Comparison of ENCODE assay signal across 38 cellular contexts in the genomic region with DNA sequence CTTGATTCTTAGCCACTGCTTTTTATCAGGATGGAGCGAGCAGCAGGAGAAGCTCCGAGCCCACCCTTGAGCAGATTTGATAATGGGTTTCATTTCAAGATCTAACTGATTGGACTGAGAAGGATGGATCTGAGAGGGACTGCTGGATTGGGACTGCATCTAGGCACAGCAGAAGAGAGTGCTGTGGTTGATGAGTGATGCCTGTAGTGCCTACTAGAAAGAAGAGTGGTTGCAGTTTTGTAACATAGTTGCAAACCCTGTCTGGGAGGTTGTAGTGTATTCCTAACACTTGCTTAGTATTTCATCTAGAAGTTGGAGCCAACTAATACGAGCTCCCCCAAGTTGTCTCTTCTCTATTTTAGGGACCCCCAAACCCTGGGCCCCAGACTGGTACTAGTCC.
"Had no signal": no experiment of that assay in that cellular context is flagged by ENCODE, and none has a peak within 500 bp of the region (broad histone marks: within the 10 kb centered on the region; RNA-seq: fewer than 3 reads in every experiment).

No MANE protein-coding gene starts in this region.

- ATAC-seq: activated naive CD4-positive, alpha-beta T cell treated with anti-CD3 and anti-CD28 coated beads, Interleukin-2, amount 50 U/mL, for 72 hours; activated naive CD8-positive, alpha-beta T cell treated with anti-CD3 and anti-CD28 coated beads, Interleukin-2, amount 50 U/mL, for 24 hours; activated T-cell treated with anti-CD3 and anti-CD28 coated beads, Interleukin-2, amount 50 U/mL, for 4 hours; activated T-cell treated with anti-CD3 and anti-CD28 coated beads, Interleukin-2, amount 50 U/mL, for 72 hours; activated T-helper 17 cell treated with anti-CD3 and anti-CD28 coated beads, Interleukin-2, amount 50 U/mL, for 72 hours; body of pancreas had no signal

- FAIRE-seq: astrocyte, bronchial epithelial cell had no signal

- H3K4me3 ChIP-seq: adrenal gland, ascending aorta, body of pancreas, breast epithelium, cardiac muscle cell had no signal

- H3K27ac Mint-ChIP-seq: activated naive CD4-positive, alpha-beta T cell treated with anti-CD3 and anti-CD28 coated beads for 36 hours; activated naive CD4-positive, alpha-beta T cell treated with anti-CD3 and anti-CD28 coated beads, Interleukin-2, amount 10 ng/mL, durations not matched to agents 7 days and 5 days; activated naive CD4-positive, alpha-beta T cell treated with anti-CD3 and anti-CD28 coated beads, Interleukin-2, amount 50 U/mL, for 24 hours; activated naive CD4-positive, alpha-beta T cell treated with anti-CD3 and anti-CD28 coated beads, Interleukin-2, amount 50 U/mL, for 72 hours; activated naive CD8-positive, alpha-beta T cell; activated naive CD8-positive, alpha-beta T cell treated with anti-CD3 and anti-CD28 coated beads for 36 hours; activated naive CD8-positive, alpha-beta T cell treated with anti-CD3 and anti-CD28 coated beads, Interleukin-2, amount 10 ng/mL, durations not matched to agents 7 days and 5 days; activated naive CD8-positive, alpha-beta T cell treated with anti-CD3 and anti-CD28 coated beads, Interleukin-2, amount 50 U/mL, for 24 hours; activated T-cell treated with anti-CD3 and anti-CD28 coated beads, Interleukin-2, amount 50 U/mL, for 24 hours; activated T-cell treated with anti-CD3 and anti-CD28 coated beads, Interleukin-2, amount 50 U/mL, for 72 hours; activated T-helper 1 cell treated with anti-CD3 and anti-CD28 coated beads, Interleukin-12 subunit alpha, Interleukin-12 subunit beta, Interleukin-2, Interleukin-4 antibody, amounts not matched to agents 30 ng/mL and 10 ng/mL and 1 ng/mL, durations not matched to agents 14 hours and 24 hours and 36 hours; activated T-helper 17 cell treated with anti-CD3 and anti-CD28 coated beads, Interleukin-2, amount 50 U/mL, for 72 hours; activated T-helper 2 cell treated with anti-CD3 and anti-CD28 coated beads, Interferon-gamma antibody, Interleukin-2, Interleukin-4, amounts not matched to agents 10 μg/mL and 5 μg/mL and 100 μg/mL, durations not matched to agents 14 hours and 24 hours and 36 hours; brain had no signal

- H3K27me3 ChIP-seq: adrenal gland, ascending aorta, body of pancreas, brain microvascular endothelial cell, breast epithelium had no signal

- H3K9me3 Mint-ChIP-seq: activated naive CD4-positive, alpha-beta T cell treated with anti-CD3 and anti-CD28 coated beads for 36 hours; activated naive CD4-positive, alpha-beta T cell treated with anti-CD3 and anti-CD28 coated beads, Interleukin-2, amount 10 ng/mL, durations not matched to agents 7 days and 5 days; activated naive CD4-positive, alpha-beta T cell treated with anti-CD3 and anti-CD28 coated beads, Interleukin-2, amount 50 U/mL, for 24 hours; activated naive CD8-positive, alpha-beta T cell treated with anti-CD3 and anti-CD28 coated beads for 36 hours; activated naive CD8-positive, alpha-beta T cell treated with anti-CD3 and anti-CD28 coated beads, Interleukin-2, amount 10 ng/mL, durations not matched to agents 7 days and 5 days; activated naive CD8-positive, alpha-beta T cell treated with anti-CD3 and anti-CD28 coated beads, Interleukin-2, amount 50 U/mL, for 24 hours; activated T-cell treated with anti-CD3 and anti-CD28 coated beads, Interleukin-2, amount 50 U/mL, for 24 hours; activated T-cell treated with anti-CD3 and anti-CD28 coated beads, Interleukin-2, amount 50 U/mL, for 4 hours; activated T-helper 1 cell treated with anti-CD3 and anti-CD28 coated beads, Interleukin-12 subunit alpha, Interleukin-12 subunit beta, Interleukin-2, Interleukin-4 antibody, amounts not matched to agents 30 ng/mL and 10 ng/mL and 1 ng/mL, durations not matched to agents 14 hours and 24 hours and 36 hours; activated T-helper 2 cell treated with anti-CD3 and anti-CD28 coated beads, Interferon-gamma antibody, Interleukin-2, Interleukin-4, amounts not matched to agents 10 μg/mL and 5 μg/mL and 100 μg/mL, durations not matched to agents 14 hours and 24 hours and 36 hours had no signal

- H3K36me3 Mint-ChIP-seq: activated naive CD4-positive, alpha-beta T cell treated with anti-CD3 and anti-CD28 coated beads, Interleukin-2, amount 10 ng/mL, durations not matched to agents 7 days and 5 days; activated naive CD4-positive, alpha-beta T cell treated with anti-CD3 and anti-CD28 coated beads, Interleukin-2, amount 50 U/mL, for 24 hours; activated naive CD4-positive, alpha-beta T cell treated with anti-CD3 and anti-CD28 coated beads, Interleukin-2, amount 50 U/mL, for 72 hours; activated naive CD8-positive, alpha-beta T cell; activated naive CD8-positive, alpha-beta T cell treated with anti-CD3 and anti-CD28 coated beads for 36 hours; activated naive CD8-positive, alpha-beta T cell treated with anti-CD3 and anti-CD28 coated beads, Interleukin-2, amount 10 ng/mL, durations not matched to agents 7 days and 5 days; brain had no signal

- H3K36me3 ChIP-seq: adrenal gland, ascending aorta, brain microvascular endothelial cell, breast epithelium, cardiac muscle cell had no signal

- H3K4me1 ChIP-seq: adrenal gland, ascending aorta, body of pancreas, breast epithelium had no signal

- H3K27ac ChIP-seq: adrenal gland, ascending aorta, body of pancreas, brain microvascular endothelial cell, breast epithelium, cardiac muscle cell had no signal

- H3K9me3 ChIP-seq: adrenal gland, ascending aorta, body of pancreas, breast epithelium had no signal

- H3K4me1 Mint-ChIP-seq: activated naive CD4-positive, alpha-beta T cell treated with anti-CD3 and anti-CD28 coated beads, Interleukin-2, amount 10 ng/mL, durations not matched to agents 7 days and 5 days; activated naive CD4-positive, alpha-beta T cell treated with anti-CD3 and anti-CD28 coated beads, Interleukin-2, amount 50 U/mL, for 24 hours; activated naive CD8-positive, alpha-beta T cell treated with anti-CD3 and anti-CD28 coated beads for 36 hours; activated naive CD8-positive, alpha-beta T cell treated with anti-CD3 and anti-CD28 coated beads, Interleukin-2, amount 10 ng/mL, durations not matched to agents 7 days and 5 days; activated naive CD8-positive, alpha-beta T cell treated with anti-CD3 and anti-CD28 coated beads, Interleukin-2, amount 50 U/mL, for 24 hours; activated T-helper 17 cell treated with anti-CD3 and anti-CD28 coated beads, Interleukin-2, amount 50 U/mL, for 72 hours; central memory CD8-positive, alpha-beta T cell had no signal

- DNase-seq: activated effector memory CD4-positive, alpha-beta T cell treated with anti-CD3 and anti-CD28 coated beads, Interleukin-2, amount 50 U/mL, for 16 hours; activated effector memory CD4-positive, alpha-beta T cell treated with Interleukin-2 at 50 U/mL for 16 hours; activated gamma-delta T cell; activated gamma-delta T cell treated with Interleukin-2 at 50 U/mL for 16 hours; activated naive CD4-positive, alpha-beta T cell; activated naive CD4-positive, alpha-beta T cell treated with anti-CD3 and anti-CD28 coated beads for 36 hours; activated naive CD4-positive, alpha-beta T cell treated with anti-CD3 and anti-CD28 coated beads, Interleukin-2, amount 10 ng/mL, durations not matched to agents 7 days and 5 days; activated naive CD4-positive, alpha-beta T cell treated with anti-CD3 and anti-CD28 coated beads, Interleukin-2, amount 50 U/mL, for 16 hours; activated naive CD4-positive, alpha-beta T cell treated with Interleukin-2 at 50 U/mL for 16 hours; activated naive CD8-positive, alpha-beta T cell treated with anti-CD3 and anti-CD28 coated beads for 36 hours; activated naive CD8-positive, alpha-beta T cell treated with anti-CD3 and anti-CD28 coated beads, Interleukin-2, amount 10 ng/mL, durations not matched to agents 7 days and 5 days; activated naive CD8-positive, alpha-beta T cell treated with anti-CD3 and anti-CD28 coated beads, Interleukin-2, amount 50 U/mL, for 24 hours; activated T-cell treated with anti-CD3 and anti-CD28 coated beads, Interleukin-2, amount 50 U/mL, for 1 hour; activated T-cell treated with anti-CD3 and anti-CD28 coated beads, Interleukin-2, amount 50 U/mL, for 24 hours; activated T-cell treated with anti-CD3 and anti-CD28 coated beads, Interleukin-2, amount 50 U/mL, for 4 hours; activated T-cell treated with anti-CD3 and anti-CD28 coated beads, Interleukin-2, amount 50 U/mL, for 48 hours; activated T-cell treated with anti-CD3 and anti-CD28 coated beads, Interleukin-2, amount 50 U/mL, for 72 hours; adrenal gland; amygdala; anterior cingulate cortex; body of pancreas; brain microvascular endothelial cell; caudate nucleus; central memory CD4-positive, alpha-beta T cell; cerebellar nuclear complex had no signal

- H3K27me3 Mint-ChIP-seq: brain; central memory CD8-positive, alpha-beta T cell had no signal

- H3K4me3 Mint-ChIP-seq: activated naive CD4-positive, alpha-beta T cell treated with anti-CD3 and anti-CD28 coated beads for 36 hours; activated naive CD4-positive, alpha-beta T cell treated with anti-CD3 and anti-CD28 coated beads, Interleukin-2, amount 10 ng/mL, durations not matched to agents 7 days and 5 days; activated naive CD4-positive, alpha-beta T cell treated with anti-CD3 and anti-CD28 coated beads, Interleukin-2, amount 50 U/mL, for 24 hours; activated naive CD8-positive, alpha-beta T cell; activated naive CD8-positive, alpha-beta T cell treated with anti-CD3 and anti-CD28 coated beads for 36 hours; activated naive CD8-positive, alpha-beta T cell treated with anti-CD3 and anti-CD28 coated beads, Interleukin-2, amount 10 ng/mL, durations not matched to agents 7 days and 5 days; activated naive CD8-positive, alpha-beta T cell treated with anti-CD3 and anti-CD28 coated beads, Interleukin-2, amount 50 U/mL, for 24 hours; activated T-cell treated with anti-CD3 and anti-CD28 coated beads, Interleukin-2, amount 50 U/mL, for 24 hours; activated T-cell treated with anti-CD3 and anti-CD28 coated beads, Interleukin-2, amount 50 U/mL, for 4 hours; activated T-cell treated with anti-CD3 and anti-CD28 coated beads, Interleukin-2, amount 50 U/mL, for 72 hours; activated T-helper 1 cell treated with anti-CD3 and anti-CD28 coated beads, Interleukin-12 subunit alpha, Interleukin-12 subunit beta, Interleukin-2, Interleukin-4 antibody, amounts not matched to agents 30 ng/mL and 10 ng/mL and 1 ng/mL, durations not matched to agents 14 hours and 24 hours and 36 hours; activated T-helper 17 cell treated with anti-CD3 and anti-CD28 coated beads, Interleukin-2, amount 50 U/mL, for 72 hours; brain; central memory CD8-positive, alpha-beta T cell had no signal
